In the genomic region with DNA sequence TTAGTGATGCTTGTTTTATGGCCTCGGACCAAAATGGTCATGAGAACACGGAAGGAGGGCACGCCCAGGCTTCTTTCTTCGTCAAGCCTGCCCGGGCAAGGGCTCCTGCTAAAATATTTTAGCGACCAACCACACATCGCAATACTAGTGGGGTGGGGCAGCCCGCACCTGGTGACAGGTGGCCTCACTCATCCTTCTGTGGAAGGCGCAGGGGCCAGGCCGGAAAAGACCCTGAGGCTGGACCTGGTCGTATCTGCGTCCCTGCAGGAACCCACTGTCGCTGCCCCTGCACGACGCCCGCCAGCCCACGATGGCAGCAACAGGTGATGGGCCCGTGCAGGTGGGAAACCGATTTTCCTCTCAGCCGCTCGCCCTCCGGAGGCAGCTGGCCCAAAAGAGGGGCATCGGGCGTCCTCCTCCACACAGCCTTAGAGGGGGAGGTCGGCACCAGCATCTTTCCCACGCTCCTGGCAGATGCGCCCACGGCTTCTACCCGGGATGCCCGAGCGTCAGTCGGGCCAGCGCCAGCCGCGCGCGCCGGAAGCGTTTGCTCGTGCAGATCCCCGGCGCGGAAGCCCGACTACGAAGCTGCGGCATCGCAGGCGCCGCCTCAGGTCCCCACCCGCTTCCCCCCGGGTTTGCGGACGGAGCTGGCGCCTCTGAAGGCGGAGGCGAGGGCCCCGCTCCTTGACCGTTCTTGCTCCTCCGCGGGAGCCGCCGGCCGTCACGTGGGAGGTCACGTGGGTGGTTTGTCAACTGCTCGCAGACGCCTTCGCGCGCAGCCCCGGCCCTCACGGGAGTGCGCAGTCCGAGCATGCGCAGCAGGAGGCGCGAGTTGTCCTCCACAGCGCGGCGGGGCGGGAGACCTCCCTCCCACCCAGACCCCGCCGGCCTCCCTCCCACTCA, we compare ENCODE assay signal across 8 cellular contexts. TPM values are rescaled to one million over a fixed set of nuclear protein-coding genes. Genes with fewer than 3 reads are reported as not detected.
DNase-seq lines count a peak whose midpoint lies in the region; ATAC-seq and TF ChIP-seq lines count a peak whose summit lies in the region.

No MANE protein-coding gene starts in this region.

- TF ChIP-seq POLR2A in breast epithelium (IDR thresholded peaks at IDR 0.05): peak; percentile 79

- no peaks in the 10 kb centered on the region for H3K36me3 ChIP-seq in breast epithelium
- H3K36me3 ChIP-seq in skeletal muscle tissue (ENCODE audit: control insufficient read depth in 3 of 3, insufficient read depth in 3 of 3, low read length in 3 of 3): no peaks in the 10 kb centered on the region

- TF ChIP-seq CTCF in WI38 (IDR thresholded peaks at IDR 0.05; ENCODE audit: low read depth, low read length) (no peak), breast epithelium (IDR thresholded peaks at IDR 0.05) (no peak)

- peak overlapping the region; percentile 84 to 87 for H3K27ac ChIP-seq in breast epithelium
- peak overlapping the region; percentile 57 for H3K27ac ChIP-seq in skeletal muscle tissue (ENCODE audit: low read depth, low read length)

- no peaks in the 10 kb centered on the region for H3K9me3 ChIP-seq in breast epithelium
- no peaks in the 10 kb centered on the region for H3K9me3 ChIP-seq in skeletal muscle tissue (ENCODE audit: control insufficient read depth in 3 of 3, low read length in 3 of 3)

- peak overlapping the region; percentile 69 for H3K4me3 ChIP-seq in WI38 (ENCODE audit: low read depth, low read length)
- H3K4me3 ChIP-seq in breast epithelium: peak overlapping the region; percentile 53 to 80 (median 71)
- H3K4me3 ChIP-seq in skeletal muscle tissue (ENCODE audit: low read length in 3 of 3): peak overlapping the region; percentile 68 to 83 (median 77)

- H3K27me3 ChIP-seq in breast epithelium (no peaks in the 10 kb centered on the region), skeletal muscle tissue (ENCODE audit: control insufficient read depth in 3 of 3, insufficient read depth in 3 of 3, low read length in 3 of 3) (no peaks in the 10 kb centered on the region)

- intact Hi-C loops in breast epithelium (cut with DNase I; ENCODE audit: low total_unique reads): no loop called here

- ATAC-seq in HG03064 (IDR thresholded peaks at IDR 0.05; ENCODE audit: low read depth, unreplicated experiment): peak; percentile 48

- peak; percentile 72 to 89 for DNase-seq in NCI-H187 (lab: John Stamatoyannopoulos, UW)
- DNase-seq in NCI-H187 treated with DMSO at 0.1 percent for 48 hours (lab: John Stamatoyannopoulos, UW): no peak
- peak; percentile 89 for DNase-seq in NCI-H2171 treated with DMSO at 0.1 percent for 48 hours (lab: John Stamatoyannopoulos, UW)
- peak; percentile 93 to 95 for DNase-seq in breast epithelium (ENCODE audit: low spot score in 2 of 2)
- DNase-seq in iPS-NIHi11 (ENCODE audit: low spot score): peak; percentile 91

- peaks cover 3 to 4% of the 10 kb centered on the region in 2 donors for H3K4me1 ChIP-seq in breast epithelium
- H3K4me1 ChIP-seq in skeletal muscle tissue (ENCODE audit: control insufficient read depth in 3 of 3, insufficient read depth in 3 of 3, low read length in 3 of 3): peaks cover 12 to 23% (median 16%) of the 10 kb centered on the region in 3 donors

- H3K9ac ChIP-seq in skeletal muscle tissue (ENCODE audit: low read depth in 1 of 3, low read length in 3 of 3): peak overlapping the region; percentile 70 to 87 (median 73)

RNA-seq across cellular contexts. Expression of a gene that starts 22.8 kb away (rescaled TPM):
- total RNA-seq in breast epithelium (10 to 100 TPM; 25.0 to 48.6 (median 36.7) TPM), skeletal muscle tissue (27.7 TPM)

RNA-seq across cellular contexts. Expression of a gene that starts 38.2 kb away (rescaled TPM):
- total RNA-seq in breast epithelium: 10 to 100 TPM; 31.9 to 59.5 (median 44.9) TPM
- 21.9 TPM for total RNA-seq in skeletal muscle tissue

RNA-seq across cellular contexts. Expression of a gene that starts 46.2 kb away (rescaled TPM):
- total RNA-seq in breast epithelium (10 to 100 TPM; 54.7 to 71.4 (median 61.9) TPM), skeletal muscle tissue (15.1 TPM)
